In genomic region chr4:55078987-55079386, GRCh38 we compare ENCODE assay signal across 1 cellular context.
TF ChIP-seq lines count a peak whose summit lies in the region.

No MANE protein-coding gene starts in this region.

TF ChIP-seq in GM23338, 12 proteins besides CTCF, POLR2A, EP300 and RAD21 (continued from another document):
- no peak for TF ChIP-seq ZNF462 (CRISPR knock-in tag; IDR thresholded peaks at IDR 0.05)
- TF ChIP-seq POLR2AphosphoS5 (IDR thresholded peaks at IDR 0.05; ENCODE audit: low read depth) = no peak
